8 cellular contexts compared by ENCODE assay signal in genomic region chr3:100087203-100087602, GRCh38. TPM values are rescaled to one million over a fixed set of nuclear protein-coding genes. Genes with fewer than 3 reads are reported as not detected.
A peak's percentile ranks its signal among the peaks of the same experiment; 100 is the strongest.
DNase-seq lines count a peak whose midpoint lies in the region; ATAC-seq and TF ChIP-seq lines count a peak whose summit lies in the region.

No MANE protein-coding gene starts in this region.

- TF ChIP-seq CTCF in activated B cell treated with CpG ODN at 0.5 μM for 24 hours (IDR thresholded peaks at IDR 0.05) (no peak), GM13976 (IDR thresholded peaks at IDR 0.05; ENCODE audit: borderline replicate concordance, control extremely low read depth, extremely low read depth, insufficient read depth, missing control alignments) (no peak)

- peak; percentile 87 for ATAC-seq in GM19025 (IDR thresholded peaks at IDR 0.05; ENCODE audit: low read depth, unreplicated experiment)
- peak; percentile 93 for ATAC-seq in HG02852 (IDR thresholded peaks at IDR 0.05; ENCODE audit: unreplicated experiment)
- peak; percentile 45 for ATAC-seq in activated B cell treated with CpG ODN at 0.5 μM for 24 hours (ENCODE audit: low read depth)
- ATAC-seq in Right ventricle myocardium superior (ENCODE audit: poor library complexity) = no peak

- POLR2A ChIA-PET in activated B cell treated with CpG ODN at 0.5 μM for 24 hours (lab: Charles Lee) = no interaction called here

- H3K9me3 Mint-ChIP-seq in activated B cell treated with CpG ODN at 0.5 μM for 24 hours = no peaks in the 10 kb centered on the region

- H3K4me3 Mint-ChIP-seq in activated B cell treated with CpG ODN at 0.5 μM for 24 hours = no peak overlapping the region

- CTCF ChIA-PET in activated B cell treated with CpG ODN at 0.5 μM for 24 hours (lab: Charles Lee) = no interaction called here

- H3K27me3 Mint-ChIP-seq in activated B cell treated with CpG ODN at 0.5 μM for 24 hours = no peaks in the 10 kb centered on the region

- no peak overlapping the region for H3K27ac Mint-ChIP-seq in activated B cell treated with CpG ODN at 0.5 μM for 24 hours

- in situ Hi-C loops in GM13976 (cut with MboI; ENCODE audit: low sequenced_read_pairs, unreplicated experiment) = no loop called here

- peaks cover 18% of the 10 kb centered on the region for H3K4me1 Mint-ChIP-seq in activated B cell treated with CpG ODN at 0.5 μM for 24 hours

- intact Hi-C loops in activated B cell treated with CpG ODN at 0.5 μM for 24 hours (cut with micrococcal nuclease) (no loop called here), Right ventricle myocardium superior (cut with DNase I) (no loop called here)

- no peak for DNase-seq in activated B cell treated with CpG ODN at 0.5 μM for 24 hours
- DNase-seq in non-pigmented ciliary epithelial cell (ENCODE audit: low read depth) = peak; percentile 55
- no peak for DNase-seq in SIG-M5 (lab: John Stamatoyannopoulos, UW)
- DNase-seq in GM13976 (ENCODE audit: low spot score) = no peak
- DNase-seq in Right ventricle myocardium superior = no peak
- DNase-seq in occipital lobe (lab: John Stamatoyannopoulos, UW) = no peak

- H3K36me3 Mint-ChIP-seq in activated B cell treated with CpG ODN at 0.5 μM for 24 hours (ENCODE audit: low read depth) = no peaks in the 10 kb centered on the region

RNA-seq across cellular contexts. Expression of gene FILIP1L, which starts 27.1 kb away (rescaled TPM):
- total RNA-seq in activated B cell treated with CpG ODN at 0.5 μM for 24 hours (1.4 and 1.5 TPM in 2 replicates), Right ventricle myocardium superior (39.3 TPM), occipital lobe (1.2 TPM)

Comparison
In these comparisons a context has a peak if more than half of its experiments do, and no peak if none do; other contexts are left out.
1. RNA of gene FILIP1L, which starts 27.1 kb away (total RNA-seq): 39.3 TPM in Right ventricle myocardium superior (single experiment); 1.4 to 1.5 TPM in activated B cell treated with CpG ODN at 0.5 μM for 24 hours and 1.2 TPM in occipital lobe (single experiment); every median in the first group is over 10 times any median in the second.